Comparison of ENCODE assay signal across 23 cellular contexts in the genomic region with DNA sequence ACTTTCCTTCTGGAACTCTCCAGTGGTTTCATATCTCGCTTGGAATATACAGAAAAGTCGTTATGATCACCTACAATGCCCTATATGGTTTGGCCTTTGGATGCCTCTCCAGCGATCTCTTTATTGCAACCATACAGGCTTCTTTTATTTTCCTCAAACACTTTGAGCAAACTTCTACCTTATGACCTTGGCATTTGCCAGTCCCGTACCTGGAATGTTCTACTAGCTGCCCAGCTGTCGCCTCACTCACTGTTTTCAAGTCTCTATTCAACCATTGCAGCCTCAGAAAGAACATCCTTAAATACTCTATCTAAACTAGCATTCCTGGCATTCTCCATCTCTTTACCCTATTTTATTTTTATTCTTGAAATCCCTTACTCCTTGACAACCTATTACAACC.
"Had no signal": no experiment of that assay in that cellular context is flagged by ENCODE, and none has a peak within 500 bp of the region (broad histone marks: within the 10 kb centered on the region; RNA-seq: fewer than 3 reads in every experiment).

No MANE protein-coding gene starts in this region.

- H3K27me3 ChIP-seq: left lung, spleen, suprapubic skin, tibial artery, vagina had no signal

- DNase-seq: head of caudate nucleus; hippocampal formation; kidney glomerular epithelial cell; left cardiac atrium; left lung; lower lobe of right lung; mammary epithelial cell; mesenchymal stem cell; naive thymus-derived CD8-positive, alpha-beta T cell; nucleus accumbens; posterior cingulate gyrus; retina; right cardiac atrium; spleen; stimulated activated CD4-positive, alpha-beta T cell treated with anti-CD3 and anti-CD28 coated beads, Interleukin-4, amount 100 ng/mL, for 24 hours; stimulated activated naive CD4-positive, alpha-beta T cell; tibial artery had no signal

- H3K4me3 ChIP-seq: left lung, lower lobe of right lung, prostate gland, spleen, suprapubic skin, thoracic aorta, tibial artery, vagina had no signal

- H3K9me3 ChIP-seq: prostate gland, vagina had no signal

- ATAC-seq: left cardiac atrium; left lung; naive thymus-derived CD8-positive, alpha-beta T cell; right cardiac atrium; sciatic nerve; stimulated activated effector memory CD8-positive, alpha-beta T cell treated with anti-CD3 and anti-CD28 coated beads, Interleukin-12 subunit alpha, Interleukin-12 subunit beta, amount 100 ng/mL, for 72 hours had no signal

- H3K36me3 ChIP-seq: left lung, lower lobe of right lung, prostate gland, suprapubic skin, thoracic aorta, tibial artery, vagina had no signal

- H3K27ac ChIP-seq: left lung, lower lobe of right lung, spleen, suprapubic skin, thoracic aorta, tibial artery, vagina had no signal

- H3K4me1 ChIP-seq: prostate gland, suprapubic skin had no signal
